In genomic region chr9:127971357-127972315, GRCh38 we compare ENCODE assay signal across 8 cellular contexts. TPM values are rescaled to one million over a fixed set of nuclear protein-coding genes. Genes with fewer than 3 reads are reported as not detected.
DNase-seq lines count a peak whose midpoint lies in the region; ATAC-seq and TF ChIP-seq lines count a peak whose summit lies in the region.

No MANE protein-coding gene starts in this region.

- H3K4me3 Mint-ChIP-seq in activated naive CD4-positive, alpha-beta T cell treated with anti-CD3 and anti-CD28 coated beads, Interleukin-2, amount 50 U/mL, for 24 hours = peak overlapping the region; percentile 96
- H3K4me3 Mint-ChIP-seq in memory B cell = peak overlapping the region; percentile 77

- ATAC-seq in HG03097 (IDR thresholded peaks at IDR 0.05; ENCODE audit: low FRiP score, unreplicated experiment) = peak; percentile 18
- ATAC-seq in memory B cell (ENCODE audit: low read depth) = peak; percentile 13
- ATAC-seq in GM19467 (IDR thresholded peaks at IDR 0.05; ENCODE audit: unreplicated experiment) = no peak
- ATAC-seq in HG02885 (IDR thresholded peaks at IDR 0.05; ENCODE audit: poor library complexity, unreplicated experiment) = no peak

- H4K20me1 ChIP-seq in BLaER1 = peaks cover 100% of the 10 kb centered on the region

- no peak overlapping the region for H3K4me3 ChIP-seq in BLaER1
- peak overlapping the region in 1 of 2 donors; percentile 10 for H3K4me3 ChIP-seq in uterus

- H3K4me2 ChIP-seq in BLaER1 = peak overlapping the region; percentile 77

- intact Hi-C loops in uterus (cut with DNase I; ENCODE audit: low total_unique reads) = no loop called here

- peak overlapping the region; percentile 43 for H3K9ac ChIP-seq in BLaER1

- no peak for TF ChIP-seq CTCF in uterus (IDR thresholded peaks at IDR 0.05)

- peak overlapping the region; percentile 98 for H3K27ac Mint-ChIP-seq in activated naive CD4-positive, alpha-beta T cell treated with anti-CD3 and anti-CD28 coated beads, Interleukin-2, amount 50 U/mL, for 24 hours
- H3K27ac Mint-ChIP-seq in memory B cell = peak overlapping the region; percentile 92

- H3K9me3 ChIP-seq in BLaER1 = no peaks in the 10 kb centered on the region
- no peaks in the 10 kb centered on the region for H3K9me3 ChIP-seq in uterus

- peak overlapping the region; percentile 46 for H3K27ac ChIP-seq in BLaER1
- H3K27ac ChIP-seq in uterus = peak overlapping the region; percentile 90 to 91

- H3K36me3 ChIP-seq in BLaER1 = no peaks in the 10 kb centered on the region
- H3K36me3 ChIP-seq in uterus = no peaks in the 10 kb centered on the region

- DNase-seq in memory B cell (ENCODE audit: low spot score in 2 of 2) (no peak), uterus (peak in 1 of 2 donors; percentile 55)
- no peak for DNase-seq in stimulated activated CD4-positive, alpha-beta T cell treated with anti-CD3 and anti-CD28 coated beads, Interleukin-12 subunit alpha, Interleukin-12 subunit beta, amount 100 ng/mL, for 4 hours

- H3K4me1 ChIP-seq in BLaER1 (peaks cover 98% of the 10 kb centered on the region), uterus (peaks cover 41 to 76% of the 10 kb centered on the region in 2 donors)

- H3K27me3 ChIP-seq in BLaER1 (no peaks in the 10 kb centered on the region), uterus (no peaks in the 10 kb centered on the region)

- no peaks in the 10 kb centered on the region for H3K27me3 Mint-ChIP-seq in activated naive CD4-positive, alpha-beta T cell treated with anti-CD3 and anti-CD28 coated beads, Interleukin-2, amount 50 U/mL, for 24 hours
- no peaks in the 10 kb centered on the region for H3K27me3 Mint-ChIP-seq in memory B cell

- TF ChIP-seq POLR2A in uterus (IDR thresholded peaks at IDR 0.05) = no peak

- peaks cover 94% of the 10 kb centered on the region for H3K4me1 Mint-ChIP-seq in activated naive CD4-positive, alpha-beta T cell treated with anti-CD3 and anti-CD28 coated beads, Interleukin-2, amount 50 U/mL, for 24 hours
- H3K4me1 Mint-ChIP-seq in memory B cell = peaks cover 83% of the 10 kb centered on the region

- H3K9me3 Mint-ChIP-seq in activated naive CD4-positive, alpha-beta T cell treated with anti-CD3 and anti-CD28 coated beads, Interleukin-2, amount 50 U/mL, for 24 hours = no peaks in the 10 kb centered on the region
- no peaks in the 10 kb centered on the region for H3K9me3 Mint-ChIP-seq in memory B cell

- no peaks in the 10 kb centered on the region for H3K36me3 Mint-ChIP-seq in activated naive CD4-positive, alpha-beta T cell treated with anti-CD3 and anti-CD28 coated beads, Interleukin-2, amount 50 U/mL, for 24 hours
- H3K36me3 Mint-ChIP-seq in memory B cell = peaks cover 7% of the 10 kb centered on the region

RNA-seq across cellular contexts. Expression of gene EEIG1, which starts 9.2 kb away (rescaled TPM):
- 100 to 1,000 TPM in 1 of 4 donors, 10 to 100 TPM in 2, 1 to 10 TPM in 1; 5.0 to 140 (median 19.3) TPM for total RNA-seq in uterus

RNA-seq across cellular contexts. Expression of gene DPM2, which starts 34.0 kb away (rescaled TPM):
- 10 to 100 TPM in 3 of 4 donors, 1 to 10 TPM in 1; 6.7 to 33.1 (median 15.9) TPM for total RNA-seq in uterus

RNA-seq across cellular contexts. Expression of gene PIP5KL1, which starts 41.1 kb away (rescaled TPM):
- total RNA-seq in uterus = 10 to 100 TPM in 1 of 4 donors, 1 to 10 TPM in 2, not detected in 1; 2.9 to 11.3 (median 3.2) TPM

RNA-seq across cellular contexts. Expression of gene ST6GALNAC4, which starts 54.8 kb away (rescaled TPM):
- total RNA-seq in uterus = 10 to 100 TPM in 3 of 4 donors, under 1 TPM in 1; 0.59 to 41.7 (median 20.7) TPM

Comparison
In these comparisons a context has a peak if more than half of its experiments do, and no peak if none do; other contexts are left out.
1. ATAC-seq: peak in HG03097 (single experiment) and memory B cell (single experiment); none in GM19467 (single experiment) and HG02885 (single experiment).